Comparison of ENCODE assay signal across 16 cellular contexts in genomic region chr11:131977854-131978253, GRCh38.
A peak's percentile ranks its signal among the peaks of the same experiment; 100 is the strongest.
DNase-seq lines count a peak whose midpoint lies in the region; ATAC-seq, FAIRE-seq and TF ChIP-seq lines count a peak whose summit lies in the region.
"Had no signal": no experiment of that assay in that cellular context is flagged by ENCODE, and none has a peak within 500 bp of the region (broad histone marks: within the 10 kb centered on the region; RNA-seq: fewer than 3 reads in every experiment).

No MANE protein-coding gene starts in this region.

- ATAC-seq in SK-N-SH treated with all-trans-retinoic acid at 6 μM for 48 hours (peak; percentile 92), GM18867 (IDR thresholded peaks at IDR 0.05; ENCODE audit: unreplicated experiment) (no peak), GM19455 (IDR thresholded peaks at IDR 0.05; ENCODE audit: unreplicated experiment) (no peak)
- ATAC-seq: natural killer cell treated with Interleukin-12 subunit alpha and Interleukin-12 subunit beta and Interleukin-15 and Interleukin-18, amount 100 ng/mL, for 72 hours had no signal

- H3K36me3 ChIP-seq in skeletal muscle satellite cell (ENCODE audit: insufficient read depth, low read length), result no peaks in the 10 kb centered on the region

- TF ChIP-seq CTCF in foreskin fibroblast (IDR thresholded peaks at IDR 0.05; ENCODE audit: low read depth, low read length), result no peak

- DNase-seq in H54 (ENCODE audit: insufficient read length, low spot score) (peak; percentile 24), foreskin fibroblast (peak; percentile 42 to 59), NCI-H2196 (lab: John Stamatoyannopoulos, UW; ENCODE audit: unreplicated experiment) (no peak)
- DNase-seq: activated naive CD4-positive, alpha-beta T cell treated with anti-CD3 and anti-CD28 coated beads, Interleukin-2, amount 10 ng/mL, durations not matched to agents 7 days and 5 days; kidney; NCI-H345; RPMI8226; small intestine had no signal

- no peak overlapping the region for H3K4me3 ChIP-seq in foreskin fibroblast (ENCODE audit: low read depth in 1 of 2, low read length in 2 of 2)
- no peak overlapping the region for H3K4me3 ChIP-seq in skeletal muscle satellite cell (ENCODE audit: low read length)

- H3K4me1 ChIP-seq in skeletal muscle satellite cell (ENCODE audit: control insufficient read depth, insufficient read depth, low read length), result peaks cover 19% of the 10 kb centered on the region

- H3K9ac ChIP-seq in skeletal muscle satellite cell (ENCODE audit: low read depth, low read length), result no peak overlapping the region

- H3K4me2 ChIP-seq in skeletal muscle satellite cell (ENCODE audit: low read length), result peak overlapping the region; percentile 24

- peak; percentile 92 for FAIRE-seq in H54 (lab: Jason Lieb, UNC)
- FAIRE-seq: colon, D721Med, GM12891, kidney, small intestine had no signal

- no peaks in the 10 kb centered on the region for H3K27me3 ChIP-seq in skeletal muscle satellite cell (ENCODE audit: control insufficient read depth, insufficient read depth, low read length)

- H3K9me3 ChIP-seq in skeletal muscle satellite cell (replicated peaks; ENCODE audit: low read length), result no peaks in the 10 kb centered on the region

- TF ChIP-seq POLR2A in H54 (IDR thresholded peaks at IDR 0.05; ENCODE audit: low read depth, low read length), result no peak

TF ChIP-seq in SK-N-SH treated with all-trans-retinoic acid at 6 μM for 48 hours, 23 proteins besides CTCF, POLR2A, EP300 and RAD21:
- TF ChIP-seq PPARA (CRISPR knock-in tag; IDR thresholded peaks at IDR 0.05; ENCODE audit: borderline replicate concordance) (no peak), ISL1 (CRISPR knock-in tag; IDR thresholded peaks at IDR 0.05) (0 out of 2 replicates have a peak, but pooled peaks have one; percentile 15)
TF ChIP-seq in SK-N-SH treated with all-trans-retinoic acid at 6 μM for 48 hours: peak in this region for 1.
